Comparison of ENCODE assay signal across 19 cellular contexts in genomic region chr1:174189424-174190062, GRCh38. TPM values are rescaled to one million over a fixed set of nuclear protein-coding genes. Genes with fewer than 3 reads are reported as not detected.
DNase-seq lines count a peak whose midpoint lies in the region; ATAC-seq and TF ChIP-seq lines count a peak whose summit lies in the region.
"Had no signal": no experiment of that assay in that cellular context is flagged by ENCODE, and none has a peak within 500 bp of the region (broad histone marks: within the 10 kb centered on the region; RNA-seq: fewer than 3 reads in every experiment).

No MANE protein-coding gene starts in this region.

- ATAC-seq in stimulated activated naive CD8-positive, alpha-beta T cell treated with anti-CD3 and anti-CD28 coated beads, Interleukin-15, Interleukin-2, amounts not matched to agents 100 U/mL and 50 U/mL, for 24 hours, result peak; percentile 52
- no peak for ATAC-seq in stimulated activated naive CD8-positive, alpha-beta T cell treated with anti-CD3 and anti-CD28 coated beads, Interleukin-15, amount 100 ng/mL, for 72 hours
- ATAC-seq in HG03196 (IDR thresholded peaks at IDR 0.05; ENCODE audit: unreplicated experiment), result no peak
- no peak for ATAC-seq in naive thymus-derived CD4-positive, alpha-beta T cell
- ATAC-seq: esophagus mucosa, mucosa of descending colon, T-cell, upper lobe of right lung had no signal

- peaks cover 0 to 14% (median 8%) of the 10 kb centered on the region in 5 donors for H3K36me3 Mint-ChIP-seq in naive thymus-derived CD4-positive, alpha-beta T cell

- peaks cover 7% of the 10 kb centered on the region; the same call in 1 of the 2 replicates for H3K9me3 ChIP-seq in OCI-LY3 (ENCODE audit: insufficient read depth, low read length)
- H3K9me3 ChIP-seq in naive thymus-derived CD4-positive, alpha-beta T cell (ENCODE audit: control insufficient read depth in 2 of 3, low read length in 3 of 3), result no peaks in the 10 kb centered on the region
- H3K9me3 ChIP-seq: upper lobe of right lung had no signal

- peaks cover 33% of the 10 kb centered on the region for H3K4me1 Mint-ChIP-seq in stimulated activated naive CD8-positive, alpha-beta T cell treated with anti-CD3 and anti-CD28 coated beads, Interleukin-15, amount 100 ng/mL, for 72 hours
- peaks cover 15 to 37% (median 21%) of the 10 kb centered on the region in 7 donors for H3K4me1 Mint-ChIP-seq in naive thymus-derived CD4-positive, alpha-beta T cell

- H3K36me3 ChIP-seq in OCI-LY3 (replicated peaks; ENCODE audit: low read depth, low read length), result peaks cover 11% of the 10 kb centered on the region
- no peaks in the 10 kb centered on the region for H3K36me3 ChIP-seq in naive thymus-derived CD4-positive, alpha-beta T cell (ENCODE audit: control insufficient read depth in 2 of 3, insufficient read depth in 3 of 3, low read length in 3 of 3)
- H3K36me3 ChIP-seq: left ventricle myocardium inferior, right atrium auricular region, stomach, upper lobe of right lung had no signal

- no peak overlapping the region for H3K27ac ChIP-seq in OCI-LY3 (ENCODE audit: low read length)
- no peak overlapping the region for H3K27ac ChIP-seq in naive thymus-derived CD4-positive, alpha-beta T cell (ENCODE audit: low read depth, low read length)
- H3K27ac ChIP-seq: upper lobe of right lung had no signal

- TF ChIP-seq CTCF in OCI-LY3 (IDR thresholded peaks at IDR 0.05; ENCODE audit: low read depth, low read length) (peak; percentile 51), fibroblast of mammary gland (conservative IDR thresholded peaks at IDR 0.05; ENCODE audit: control insufficient read depth, insufficient read depth, low read depth, low read length) (no peak)

- peaks cover 90% of the 10 kb centered on the region for H3K79me2 ChIP-seq in OCI-LY3 (ENCODE audit: low read length)

- POLR2A ChIA-PET in naive thymus-derived CD4-positive, alpha-beta T cell (lab: Charles Lee), result no interaction called here

- H4K20me1 ChIP-seq in OCI-LY3 (ENCODE audit: insufficient read depth, low read length), result peaks cover 23% of the 10 kb centered on the region

- no peak overlapping the region for H2AFZ ChIP-seq in OCI-LY3 (ENCODE audit: low read depth, low read length)

- peak overlapping the region in 1 of 2 donors; percentile 11 for H3K27ac Mint-ChIP-seq in stimulated activated naive CD8-positive, alpha-beta T cell treated with anti-CD3 and anti-CD28 coated beads, Interleukin-15, amount 100 ng/mL, for 72 hours
- peak overlapping the region in 3 of 9 donors; percentile 37 to 48 (median 45) for H3K27ac Mint-ChIP-seq in naive thymus-derived CD4-positive, alpha-beta T cell

- no peak for DNase-seq in stimulated activated naive CD8-positive, alpha-beta T cell treated with anti-CD3 and anti-CD28 coated beads, Interleukin-15, Interleukin-2, amounts not matched to agents 100 U/mL and 50 U/mL, for 24 hours
- DNase-seq in stimulated activated naive CD8-positive, alpha-beta T cell treated with anti-CD3 and anti-CD28 coated beads, Interleukin-15, amount 100 ng/mL, for 72 hours, result no peak
- DNase-seq in fibroblast of mammary gland (ENCODE audit: low read depth), result peak; percentile 2
- no peak for DNase-seq in medulla oblongata (ENCODE audit: extremely low spot score)
- DNase-seq in naive thymus-derived CD4-positive, alpha-beta T cell, result no peak
- no peak for DNase-seq in NCI-H524 treated with DMSO at 0.1 percent for 48 hours (lab: John Stamatoyannopoulos, UW)
- DNase-seq: amygdala, EL, left ventricle myocardium inferior, mucosa of descending colon, NCI-H2227 treated with DMSO at 0.1 percent for 48 hours, occipital lobe, stomach, T-cell, upper lobe of right lung had no signal

- H3K27me3 ChIP-seq in OCI-LY3 (ENCODE audit: low read depth, low read length), result no peaks in the 10 kb centered on the region
- no peaks in the 10 kb centered on the region for H3K27me3 ChIP-seq in naive thymus-derived CD4-positive, alpha-beta T cell (ENCODE audit: control insufficient read depth in 2 of 2, insufficient read depth in 2 of 2, low read length in 2 of 2)
- H3K27me3 ChIP-seq: right atrium auricular region, stomach, upper lobe of right lung had no signal

- H3K4me3 Mint-ChIP-seq in stimulated activated naive CD8-positive, alpha-beta T cell treated with anti-CD3 and anti-CD28 coated beads, Interleukin-15, amount 100 ng/mL, for 72 hours, result no peak overlapping the region
- H3K4me3 Mint-ChIP-seq in naive thymus-derived CD4-positive, alpha-beta T cell, result no peak overlapping the region
- H3K4me3 Mint-ChIP-seq: T-cell had no signal

- CTCF ChIA-PET in naive thymus-derived CD4-positive, alpha-beta T cell (lab: Charles Lee), result interaction anchor here (0.6 kb wide), 2 partner anchors 138 to 931 kb away, joined by 3 read pairs; no protein-coding TSS in a partner anchor

- H3K9me3 Mint-ChIP-seq in stimulated activated naive CD8-positive, alpha-beta T cell treated with anti-CD3 and anti-CD28 coated beads, Interleukin-15, amount 100 ng/mL, for 72 hours, result peaks cover 0 to 7% of the 10 kb centered on the region in 2 donors
- peaks cover 0 to 14% (median 1%) of the 10 kb centered on the region in 11 donors for H3K9me3 Mint-ChIP-seq in naive thymus-derived CD4-positive, alpha-beta T cell

- H3K9ac ChIP-seq in OCI-LY3 (ENCODE audit: low read length), result no peak overlapping the region

- intact Hi-C loops in naive thymus-derived CD4-positive, alpha-beta T cell (cut with micrococcal nuclease), result no loop called here

- H3K4me1 ChIP-seq in OCI-LY3 (ENCODE audit: low read length), result peaks cover 19% of the 10 kb centered on the region
- peaks cover 0 to 10% of the 10 kb centered on the region in 2 donors for H3K4me1 ChIP-seq in naive thymus-derived CD4-positive, alpha-beta T cell (ENCODE audit: control insufficient read depth in 2 of 2, insufficient read depth in 2 of 2, low read length in 2 of 2)
- H3K4me1 ChIP-seq: upper lobe of right lung had no signal

- H3K4me2 ChIP-seq in OCI-LY3 (ENCODE audit: low read length), result no peak overlapping the region

- no peaks in the 10 kb centered on the region for H3K27me3 Mint-ChIP-seq in stimulated activated naive CD8-positive, alpha-beta T cell treated with anti-CD3 and anti-CD28 coated beads, Interleukin-15, amount 100 ng/mL, for 72 hours
- H3K27me3 Mint-ChIP-seq in naive thymus-derived CD4-positive, alpha-beta T cell, result no peaks in the 10 kb centered on the region
- H3K27me3 Mint-ChIP-seq: T-cell had no signal

- H3K4me3 ChIP-seq in OCI-LY3 (ENCODE audit: low read length) (no peak overlapping the region), fibroblast of mammary gland (ENCODE audit: control insufficient read depth, low read depth, low read length) (no peak overlapping the region)
- H3K4me3 ChIP-seq in naive thymus-derived CD4-positive, alpha-beta T cell (ENCODE audit: low read length), result no peak overlapping the region
- H3K4me3 ChIP-seq: mucosa of descending colon, right atrium auricular region, stomach, upper lobe of right lung had no signal

RNA-seq across cellular contexts. Expression of gene RABGAP1L, which starts 30.2 kb away (rescaled TPM):
- 10 to 100 TPM; 51.9 to 97.4 (median 74.3) TPM for total RNA-seq in naive thymus-derived CD4-positive, alpha-beta T cell
- 10 to 100 TPM; 38.4 to 40.4 TPM for polyA plus RNA-seq in naive thymus-derived CD4-positive, alpha-beta T cell
